ENCODE assay signal across 1 cellular context in genomic region chr7:150992833-150993302, GRCh38.
A peak's percentile ranks its signal among the peaks of the same experiment; 100 is the strongest.
TF ChIP-seq lines count a peak whose summit lies in the region.

No MANE protein-coding gene starts in this region.

TF ChIP-seq in K562, 482 proteins besides CTCF, POLR2A, EP300 and RAD21 (continued from another document and continues in another):
- TF ChIP-seq GTF3C2 (IDR thresholded peaks at IDR 0.05; ENCODE audit: borderline replicate concordance, extremely low read depth, insufficient read length) (no peak), ATF2 (CRISPR knock-in tag; IDR thresholded peaks at IDR 0.05) (no peak), ZNF584 (CRISPR knock-in tag; IDR thresholded peaks at IDR 0.05; ENCODE audit: low read depth) (peak; percentile 84; the same call in 1 of the 2 replicates), COPS2 (conservative IDR thresholded peaks at IDR 0.05) (no peak), POLR2G (IDR thresholded peaks at IDR 0.05; ENCODE audit: low read depth, low read length) (no peak), ZNF644 (tag; IDR thresholded peaks at IDR 0.05; ENCODE audit: low read depth) (peak; percentile 91), TBP (optimal IDR thresholded peaks at IDR 0.05; ENCODE audit: low read depth, low read length) (peak; percentile 49), ZEB2 (IDR thresholded peaks at IDR 0.05) (no peak), CBFA2T3 (IDR thresholded peaks at IDR 0.05) (peak; percentile 19; the same call in 1 of the 2 replicates), KDM5B (IDR thresholded peaks at IDR 0.05; ENCODE audit: insufficient replicate concordance, low read depth, low read length) (no peak), ZBTB40 (IDR thresholded peaks at IDR 0.05) (peak; percentile 43; the same call in 1 of the 2 replicates), ZBTB40 (CRISPR knock-in tag; IDR thresholded peaks at IDR 0.05) (no peak), MTA2 (IDR thresholded peaks at IDR 0.05; ENCODE audit: low read depth) (no peak), TFAM (CRISPR knock-in tag; conservative IDR thresholded peaks at IDR 0.05) (no peak), SETDB1 (IDR thresholded peaks at IDR 0.05; ENCODE audit: low read length) (no peak), LARP7 (IDR thresholded peaks at IDR 0.05) (peak; percentile 62; the same call in 1 of the 2 replicates), RNF2 (IDR thresholded peaks at IDR 0.05) (no peak), ZBTB7A (IDR thresholded peaks at IDR 0.05; ENCODE audit: borderline replicate concordance, control insufficient read depth, low read depth, low read length) (peak; percentile 74; the same call in 1 of the 2 replicates), ZNF197 (CRISPR knock-in tag; IDR thresholded peaks at IDR 0.05; ENCODE audit: low read depth) (peak; percentile 96), ZMIZ1 (IDR thresholded peaks at IDR 0.05; ENCODE audit: low read depth in 2 of 2, low read length in 2 of 2) (0 out of 4 replicates have a peak, but pooled peaks of 1 of the 2 experiments have one; percentile 44), SP1 (CRISPR knock-in tag; IDR thresholded peaks at IDR 0.05) (no peak), KDM2B (CRISPR knock-in tag; IDR thresholded peaks at IDR 0.05) (no peak), CREB3L1 (IDR thresholded peaks at IDR 0.05; ENCODE audit: borderline replicate concordance, low read depth) (peak; percentile 95), E2F4 (CRISPR knock-in tag; IDR thresholded peaks at IDR 0.05; ENCODE audit: low read depth) (0 out of 2 replicates have a peak, but pooled peaks have one; percentile 41), ZNF354B (CRISPR knock-in tag; IDR thresholded peaks at IDR 0.05) (no peak), FOXK2 (conservative IDR thresholded peaks at IDR 0.05 in 1 of 2, IDR thresholded peaks at IDR 0.05 in 1 of 2; ENCODE audit: low read depth in 2 of 2) (no peak), POU5F1 (IDR thresholded peaks at IDR 0.05; ENCODE audit: borderline replicate concordance, low read depth, low read length, partially characterized antibody) (peak; percentile 75), HMG20A (CRISPR knock-in tag; conservative IDR thresholded peaks at IDR 0.05) (no peak), ZNF707 (CRISPR knock-in tag; conservative IDR thresholded peaks at IDR 0.05) (no peak), MITF (IDR thresholded peaks at IDR 0.05) (peak; percentile 14; the same call in 1 of the 2 replicates), BHLHE40 (IDR thresholded peaks at IDR 0.05; ENCODE audit: low read length) (peak; percentile 40; the same call in 1 of the 2 replicates), MTA3 (IDR thresholded peaks at IDR 0.05; ENCODE audit: borderline replicate concordance) (no peak), MBD2 (IDR thresholded peaks at IDR 0.05; ENCODE audit: borderline replicate concordance, low read depth) (peak; percentile 94), ZNF589 (CRISPR knock-in tag; IDR thresholded peaks at IDR 0.05; ENCODE audit: low read depth) (peak; percentile 70; the same call in 1 of the 2 replicates), HEY1 (CRISPR knock-in tag; IDR thresholded peaks at IDR 0.05; ENCODE audit: borderline replicate concordance) (no peak), NRF1 (conservative IDR thresholded peaks at IDR 0.05 in 1 of 2, IDR thresholded peaks at IDR 0.05 in 1 of 2) (peak; percentile 42; a peak in 1 of 4 replicates), ZNF444 (CRISPR knock-in tag; IDR thresholded peaks at IDR 0.05) (no peak), ZNF780A (CRISPR knock-in tag; IDR thresholded peaks at IDR 0.05) (no peak), JUND (IDR thresholded peaks at IDR 0.05; ENCODE audit: borderline replicate concordance, low read depth, low read length) (peak; percentile 64; the same call in 1 of the 2 replicates), JUND (tag; IDR thresholded peaks at IDR 0.05; ENCODE audit: borderline replicate concordance, low read depth, low read length) (no peak; the same call in 2 of the 3 replicates), SREBF1 (IDR thresholded peaks at IDR 0.05; ENCODE audit: borderline replicate concordance, low read depth, low read length) (peak; percentile 62; the same call in 1 of the 2 replicates), ASH1L (IDR thresholded peaks at IDR 0.05; ENCODE audit: borderline replicate concordance, low read depth, partially characterized antibody) (peak; percentile 46), POLR2H (tag; IDR thresholded peaks at IDR 0.05; ENCODE audit: low read depth) (no peak)
